ENCODE assay signal across 15 cellular contexts in the genomic region with DNA sequence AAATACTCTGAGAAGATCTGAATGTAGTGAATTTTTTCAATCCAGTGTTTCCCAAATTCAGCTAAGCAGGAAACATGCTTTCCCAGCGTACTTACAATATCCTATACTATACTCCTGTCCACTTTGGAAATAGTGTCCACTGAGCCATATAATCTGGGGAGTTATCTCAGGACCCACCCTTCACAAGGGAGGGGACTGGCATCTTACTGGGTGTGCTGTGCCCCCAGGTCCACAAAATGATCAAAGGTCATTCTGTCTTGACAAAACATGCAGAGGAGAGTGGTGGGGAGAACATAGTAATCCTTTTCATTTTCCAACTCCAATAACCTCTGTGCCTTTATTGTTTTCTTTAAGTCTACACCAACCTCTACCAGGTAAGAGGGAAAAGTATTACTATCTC.
DNase-seq lines count a peak whose midpoint lies in the region; ATAC-seq and TF ChIP-seq lines count a peak whose summit lies in the region.
"Had no signal": no experiment of that assay in that cellular context is flagged by ENCODE, and none has a peak within 500 bp of the region (broad histone marks: within the 10 kb centered on the region; RNA-seq: fewer than 3 reads in every experiment).

No MANE protein-coding gene starts in this region.

- H3K4me3 ChIP-seq in heart right ventricle (no peak overlapping the region), lower lobe of right lung (no peak overlapping the region), skeletal muscle tissue (ENCODE audit: low read length in 3 of 3) (no peak overlapping the region), upper lobe of right lung (no peak overlapping the region)
- H3K4me3 ChIP-seq: A549 had no signal

- 77 to 92% methylated on average over 1 of the region's 1 CpG for WGBS in heart right ventricle, 2 donors

- no peak overlapping the region for H3K9ac ChIP-seq in skeletal muscle tissue (ENCODE audit: low read depth in 1 of 3, low read length in 3 of 3)

- intact Hi-C loops in heart right ventricle (cut with DNase I) (loop anchor here in 2 of 10 donors (5.0 kb wide), 1 partner anchor 48 kb away; no protein-coding TSS in a partner anchor), Right ventricle myocardium superior (cut with DNase I) (no loop called here), lower lobe of right lung (cut with DNase I) (no loop called here), upper lobe of right lung (cut with DNase I) (no loop called here)

- peaks cover 0 to 49% (median 34%) of the 10 kb centered on the region in 9 donors for H3K4me1 ChIP-seq in heart right ventricle
- H3K4me1 ChIP-seq in lower lobe of right lung, result peaks cover 17% of the 10 kb centered on the region
- peaks cover 0 to 9% (median 0%) of the 10 kb centered on the region in 3 donors for H3K4me1 ChIP-seq in skeletal muscle tissue (ENCODE audit: control insufficient read depth in 3 of 3, insufficient read depth in 3 of 3, low read length in 3 of 3)
- H3K4me1 ChIP-seq in upper lobe of right lung, result no peaks in the 10 kb centered on the region
- H3K4me1 ChIP-seq: A549 had no signal

- POLR2A ChIA-PET in GM10248 (lab: Yijun Ruan, JAX), result no interaction called here

- CTCF ChIA-PET in GM10248 (lab: Yijun Ruan, JAX), result no interaction called here

- DNase-seq in heart right ventricle (no peak), Right ventricle myocardium superior (no peak), lower lobe of right lung (no peak), upper lobe of right lung (no peak), GOT3 (lab: John Stamatoyannopoulos, UW) (no peak), GM10248 (ENCODE audit: extremely low spot score) (no peak)
- DNase-seq: C1 segment of cervical spinal cord, GDM1, NCI-H1417 treated with DMSO at 0.1 percent for 48 hours, NCI-H2029 treated with DMSO at 0.1 percent for 48 hours, NCI-H748 treated with DMSO at 0.1 percent for 48 hours, RPMI8226 had no signal

- TF ChIP-seq CTCF in heart right ventricle (IDR thresholded peaks at IDR 0.05) (no peak), lower lobe of right lung (IDR thresholded peaks at IDR 0.05) (no peak), upper lobe of right lung (IDR thresholded peaks at IDR 0.05) (no peak), GM10248 (IDR thresholded peaks at IDR 0.05; ENCODE audit: control extremely low read depth, extremely low read depth, low read depth, missing control alignments) (no peak)

- H3K27ac ChIP-seq in heart right ventricle (peak overlapping the region in 9 of 10 donors; percentile 43 to 94 (median 81)), lower lobe of right lung (peak overlapping the region; percentile 54), skeletal muscle tissue (ENCODE audit: low read depth, low read length) (peak overlapping the region; percentile 71), upper lobe of right lung (peak overlapping the region; percentile 20)
- H3K27ac ChIP-seq: A549 had no signal

- peaks cover 0 to 20% (median 0%) of the 10 kb centered on the region in 11 donors for H3K9me3 ChIP-seq in heart right ventricle
- no peaks in the 10 kb centered on the region for H3K9me3 ChIP-seq in lower lobe of right lung
- no peaks in the 10 kb centered on the region for H3K9me3 ChIP-seq in skeletal muscle tissue (ENCODE audit: control insufficient read depth in 3 of 3, low read length in 3 of 3)
- H3K9me3 ChIP-seq in upper lobe of right lung, result no peaks in the 10 kb centered on the region

- H3K27me3 ChIP-seq in heart right ventricle (no peaks in the 10 kb centered on the region), lower lobe of right lung (ENCODE audit: low read depth) (no peaks in the 10 kb centered on the region), skeletal muscle tissue (ENCODE audit: control insufficient read depth in 3 of 3, insufficient read depth in 3 of 3, low read length in 3 of 3) (no peaks in the 10 kb centered on the region), upper lobe of right lung (no peaks in the 10 kb centered on the region)

- ATAC-seq in heart right ventricle (no peak), Right ventricle myocardium superior (ENCODE audit: poor library complexity) (no peak), lower lobe of right lung (no peak), upper lobe of right lung (no peak), GM19467 (IDR thresholded peaks at IDR 0.05; ENCODE audit: unreplicated experiment) (no peak)
- ATAC-seq: A549 had no signal

- H3K36me3 ChIP-seq in heart right ventricle, result no peaks in the 10 kb centered on the region
- H3K36me3 ChIP-seq in lower lobe of right lung, result no peaks in the 10 kb centered on the region
- no peaks in the 10 kb centered on the region for H3K36me3 ChIP-seq in skeletal muscle tissue (ENCODE audit: control insufficient read depth in 3 of 3, insufficient read depth in 3 of 3, low read length in 3 of 3)
- no peaks in the 10 kb centered on the region for H3K36me3 ChIP-seq in upper lobe of right lung

Comparison
In these comparisons a context has a peak if more than half of its experiments do, and no peak if none do; other contexts are left out.
1. H3K27ac ChIP-seq: peak in every context shown above with its lines; median percentile 81 in heart right ventricle; 71 in skeletal muscle tissue; 54 in lower lobe of right lung; 20 in upper lobe of right lung.